Comparison of ENCODE assay signal across 23 cellular contexts in genomic region chr21:32991299-32991850, GRCh38. TPM values are rescaled to one million over a fixed set of nuclear protein-coding genes. Genes with fewer than 3 reads are reported as not detected.
"Had no signal": no experiment of that assay in that cellular context is flagged by ENCODE, and none has a peak within 500 bp of the region (broad histone marks: within the 10 kb centered on the region; RNA-seq: fewer than 3 reads in every experiment).

No MANE protein-coding gene starts in this region.

- DNase-seq: activated CD4-positive, alpha-beta T cell treated with anti-CD3 and anti-CD28 coated beads, Interleukin-2, amount 10 ng/mL, durations not matched to agents 7 days and 5 days; activated CD8-positive, alpha-beta memory T cell treated with anti-CD3 and anti-CD28 coated beads, Interleukin-2, amount 50 U/mL, for 4 hours; activated CD8-positive, alpha-beta T cell treated with anti-CD3 and anti-CD28 coated beads, Interleukin-2, amount 10 ng/mL, durations not matched to agents 7 days and 5 days; activated effector memory CD4-positive, alpha-beta T cell treated with Interleukin-2 at 50 U/mL for 16 hours; activated naive CD4-positive, alpha-beta T cell treated with anti-CD3 and anti-CD28 coated beads, Interleukin-2, amount 10 ng/mL, durations not matched to agents 7 days and 5 days; activated naive CD8-positive, alpha-beta T cell treated with anti-CD3 and anti-CD28 coated beads, Interleukin-2, amount 50 U/mL, for 24 hours; activated T-cell treated with anti-CD3 and anti-CD28 coated beads, Interleukin-2, amount 50 U/mL, for 48 hours; aorta; brain microvascular endothelial cell; foreskin melanocyte; occipital lobe; right cardiac atrium; stimulated activated CD4-positive, alpha-beta T cell treated with anti-CD3 and anti-CD28 coated beads, Interleukin-2, amount 100 ng/mL, for 24 hours; trophoblast cell had no signal

- H3K4me3 ChIP-seq: coronary artery, vagina had no signal

- H3K27me3 ChIP-seq: vagina had no signal

- H3K36me3 ChIP-seq: brain microvascular endothelial cell, vagina had no signal

- H3K4me1 ChIP-seq: vagina had no signal

- H3K9me3 ChIP-seq: vagina had no signal

- ATAC-seq: activated CD4-positive, CD25-positive, alpha-beta regulatory T cell treated with anti-CD3 and anti-CD28 coated beads, Interleukin-2, amount 50 U/mL, for 24 hours; activated CD8-positive, alpha-beta T cell treated with anti-CD3 and anti-CD28 coated beads, Interleukin-2, amount 10 ng/mL, durations not matched to agents 7 days and 5 days; activated naive CD8-positive, alpha-beta T cell treated with anti-CD3 and anti-CD28 coated beads, Interleukin-2, amount 50 U/mL, for 24 hours; left lobe of liver; natural killer cell treated with Interleukin-12 subunit alpha and Interleukin-12 subunit beta and Interleukin-15 and Interleukin-18, amount 100 ng/mL, for 72 hours; right cardiac atrium had no signal

- H3K27ac ChIP-seq: brain microvascular endothelial cell, coronary artery, vagina had no signal

RNA-seq across cellular contexts. Expression of gene OLIG2, which starts 34.4 kb away (rescaled TPM):
- total RNA-seq: activated CD4-positive, alpha-beta T cell treated with anti-CD3 and anti-CD28 coated beads, Interleukin-2, amount 10 ng/mL, durations not matched to agents 7 days and 5 days; activated CD8-positive, alpha-beta T cell treated with anti-CD3 and anti-CD28 coated beads, Interleukin-2, amount 10 ng/mL, durations not matched to agents 7 days and 5 days; aorta; epithelial cell of proximal tubule; left lobe of liver; lung microvascular endothelial cell; natural killer cell treated with Interleukin-12 subunit alpha and Interleukin-12 subunit beta and Interleukin-15 and Interleukin-18, amount 100 ng/mL, for 72 hours; posterior vena cava; right cardiac atrium; skeletal muscle tissue; vagina had no signal
